10 cellular contexts compared by ENCODE assay signal in genomic region chr20:10634683-10635411, GRCh38. TPM values are rescaled to one million over a fixed set of nuclear protein-coding genes. Genes with fewer than 3 reads are reported as not detected.
DNase-seq lines count a peak whose midpoint lies in the region; ATAC-seq, FAIRE-seq and TF ChIP-seq lines count a peak whose summit lies in the region.
"Had no signal": no experiment of that assay in that cellular context is flagged by ENCODE, and none has a peak within 500 bp of the region (broad histone marks: within the 10 kb centered on the region; RNA-seq: fewer than 3 reads in every experiment).

No MANE protein-coding gene starts in this region.

- peak overlapping the region in 1 of 2 experiments; percentile 34; a peak in 1 of 4 replicates for H4K8ac ChIP-seq in IMR-90 (ENCODE audit: low read depth in 2 of 2, low read length in 2 of 2)

- TF ChIP-seq CTCF in IMR-90 (conservative IDR thresholded peaks at IDR 0.05; ENCODE audit: low read depth, low read length), result no peak
- TF ChIP-seq CTCF in bronchial epithelial cell (IDR thresholded peaks at IDR 0.05; ENCODE audit: insufficient read depth, low read length, severe bottlenecking), result no peak
- TF ChIP-seq CTCF in hepatocyte (IDR thresholded peaks at IDR 0.05; ENCODE audit: poor library complexity), result no peak
- no peak for TF ChIP-seq CTCF in thoracic aorta (IDR thresholded peaks at IDR 0.05)

- no peak overlapping the region for H2AK9ac ChIP-seq in IMR-90 (replicated peaks; ENCODE audit: low read depth, low read length, poor library complexity)

- H3K79me1 ChIP-seq in IMR-90 (ENCODE audit: low read depth in 1 of 2, low read length in 2 of 2), result peaks cover 0 to 25% of the 10 kb centered on the region in 2 experiments; a peak in 2 of 4 replicates

- no peaks in the 10 kb centered on the region for H3K9me2 ChIP-seq in hepatocyte (replicated peaks; ENCODE audit: insufficient read depth)

- 0 out of 2 replicates have a peak overlapping the region, but pooled peaks have one; percentile 12 for H3K14ac ChIP-seq in IMR-90 (replicated peaks; ENCODE audit: low read depth, low read length)

- peak overlapping the region; percentile 90 for H2BK20ac ChIP-seq in IMR-90 (ENCODE audit: low read depth, low read length)

- H3K27ac ChIP-seq in IMR-90 (ENCODE audit: insufficient read depth, low read length) (peak overlapping the region; percentile 78; the same call in 1 of the 2 replicates), hepatocyte (peak overlapping the region; percentile 20), thoracic aorta (peak overlapping the region; percentile 98 to 100)

- H4K91ac ChIP-seq in IMR-90 (ENCODE audit: insufficient read depth, low read depth, low read length), result peak overlapping the region; percentile 26; the same call in 1 of the 2 replicates

- no peak overlapping the region for H2AFZ ChIP-seq in IMR-90 (replicated peaks; ENCODE audit: low read length, poor library complexity)
- H2AFZ ChIP-seq in hepatocyte, result no peak overlapping the region

- peak overlapping the region; percentile 6; the same call in 1 of the 2 replicates for H3K23ac ChIP-seq in IMR-90 (ENCODE audit: low read depth, low read length)

- peak overlapping the region; percentile 70 for H3K4ac ChIP-seq in IMR-90 (ENCODE audit: low read depth, low read length)

- FAIRE-seq in bronchial epithelial cell (lab: Jason Lieb, UNC), result no peak
- FAIRE-seq: G401.6 had no signal

- no peak for TF ChIP-seq RAD21 in IMR-90 (IDR thresholded peaks at IDR 0.05; ENCODE audit: low read length)

- peak overlapping the region; percentile 71 for H2BK120ac ChIP-seq in IMR-90 (ENCODE audit: low read depth, low read length)

- DNase-seq in IMR-90, result peak; percentile 92
- DNase-seq in bronchial epithelial cell (ENCODE audit: low read depth), result peak; percentile 55
- DNase-seq in hepatocyte (ENCODE audit: low spot score), result no peak
- DNase-seq in thoracic aorta (ENCODE audit: low spot score), result no peak
- DNase-seq in NCI-H2107 treated with DMSO at 0.1 percent for 48 hours (lab: John Stamatoyannopoulos, UW; ENCODE audit: unreplicated experiment), result no peak
- no peak for DNase-seq in kidney glomerular epithelial cell (lab: John Stamatoyannopoulos, UW)
- DNase-seq in medulla oblongata (ENCODE audit: extremely low spot score), result no peak

- H3K56ac ChIP-seq in IMR-90 (ENCODE audit: extremely low read depth, insufficient read depth, low read length), result peak overlapping the region; percentile 51; the same call in 1 of the 2 replicates

- H3K4me1 ChIP-seq in IMR-90 (ENCODE audit: control insufficient read depth, insufficient read depth, low read length) (peaks cover 24% of the 10 kb centered on the region), hepatocyte (ENCODE audit: insufficient read depth) (peaks cover 4% of the 10 kb centered on the region), thoracic aorta (ENCODE audit: control insufficient read depth in 1 of 2, low read depth in 2 of 2) (peaks cover 40 to 94% of the 10 kb centered on the region in 2 donors)

- H3K4me3 ChIP-seq in IMR-90 (ENCODE audit: insufficient read depth, low read depth, low read length), result no peak overlapping the region
- H3K4me3 ChIP-seq in bronchial epithelial cell (ENCODE audit: low read depth, low read length), result no peak overlapping the region
- no peak overlapping the region for H3K4me3 ChIP-seq in hepatocyte
- peak overlapping the region; percentile 23 for H3K4me3 ChIP-seq in thoracic aorta

- no peaks in the 10 kb centered on the region for H3K27me3 ChIP-seq in IMR-90 (ENCODE audit: control insufficient read depth, insufficient read depth, low read length)
- no peaks in the 10 kb centered on the region for H3K27me3 ChIP-seq in bronchial epithelial cell (ENCODE audit: control insufficient read depth, insufficient read depth, low read length)
- H3K27me3 ChIP-seq in hepatocyte, result no peaks in the 10 kb centered on the region
- no peaks in the 10 kb centered on the region for H3K27me3 ChIP-seq in thoracic aorta (replicated peaks; ENCODE audit: insufficient read depth)

- H3K9ac ChIP-seq in IMR-90 (ENCODE audit: low read depth, low read length), result no peak overlapping the region

- 91% methylated on average over 9 of the region's 11 CpGs; no CpG with 5 or more reads in 1 of the 2 experiments for WGBS in IMR-90 (ENCODE audit: extremely low coverage in 2 of 2, insufficient read length in 1 of 2), 2 experiments
- 61% methylated on average over 11 of the region's 11 CpGs for WGBS in hepatocyte (ENCODE audit: low lambda C conversion rate, missing lambda C conversion rate)

- peak overlapping the region; percentile 19; the same call in 1 of the 2 replicates for H3K18ac ChIP-seq in IMR-90 (ENCODE audit: low read depth, low read length)

- H4K20me1 ChIP-seq in IMR-90 (ENCODE audit: insufficient read depth, low read length), result no peaks in the 10 kb centered on the region
- no peaks in the 10 kb centered on the region for H4K20me1 ChIP-seq in hepatocyte (ENCODE audit: insufficient read depth, poor library complexity, severe bottlenecking)

- ATAC-seq in IMR-90 (ENCODE audit: low read depth) (peak; percentile 79), thoracic aorta (ENCODE audit: insufficient number of reproducible peaks, low FRiP score, low read depth) (peak; percentile 41)
- ATAC-seq: HCT116; natural killer cell treated with Interleukin-12 subunit alpha and Interleukin-12 subunit beta and Interleukin-15 and Interleukin-18, amount 100 ng/mL, for 72 hours had no signal

- in situ Hi-C loops in IMR-90 (cut with MboI; ENCODE audit: low sequenced_read_pairs), result no loop called here

- peaks cover 16% of the 10 kb centered on the region for H3K9me1 ChIP-seq in IMR-90 (ENCODE audit: insufficient read depth, low read length)

- H3K4me2 ChIP-seq in IMR-90 (ENCODE audit: low read depth, low read length), result no peak overlapping the region
- peak overlapping the region; percentile 0 for H3K4me2 ChIP-seq in hepatocyte

- H2BK5ac ChIP-seq in IMR-90 (ENCODE audit: low read depth, low read length, poor library complexity, severe bottlenecking), result peak overlapping the region; percentile 27

- no peaks in the 10 kb centered on the region for H3K9me3 ChIP-seq in IMR-90 (ENCODE audit: control insufficient read depth, insufficient read depth, low read length)
- no peaks in the 10 kb centered on the region for H3K9me3 ChIP-seq in hepatocyte (ENCODE audit: low read depth)
- no peaks in the 10 kb centered on the region for H3K9me3 ChIP-seq in thoracic aorta

- H3K36me3 ChIP-seq in IMR-90 (ENCODE audit: control insufficient read depth, insufficient read depth, low read length) (peaks cover 14% of the 10 kb centered on the region), bronchial epithelial cell (ENCODE audit: control insufficient read depth, insufficient read depth, low read length) (peaks cover 5% of the 10 kb centered on the region), hepatocyte (replicated peaks; ENCODE audit: insufficient read depth, low read depth) (no peaks in the 10 kb centered on the region), thoracic aorta (no peaks in the 10 kb centered on the region)

- peak overlapping the region; percentile 69; the same call in 2 of the 3 replicates for H2BK15ac ChIP-seq in IMR-90 (ENCODE audit: low read depth, low read length)

- H2AK5ac ChIP-seq in IMR-90 (ENCODE audit: low read depth, low read length), result peak overlapping the region; percentile 83; the same call in 1 of the 2 replicates

- CTCF ChIA-PET in IMR-90 (lab: Yijun Ruan, JAX), result interaction anchor here (0.5 to 0.8 kb wide), 3 partner anchors 12 to 633 kb away, joined by 3 to 4 read pairs (median 3); no protein-coding TSS in a partner anchor

- dilution Hi-C loops in IMR-90 (cut with HindIII; ENCODE audit: low sequenced_read_pairs, unreplicated experiment), result no loop called here

- TF ChIP-seq POLR2A in IMR-90 (IDR thresholded peaks at IDR 0.05; ENCODE audit: low read depth, low read length), result no peak

- intact Hi-C loops in IMR-90 (cut with micrococcal nuclease), result loop anchor here (2.0 to 5.0 kb wide), 2 partner anchors 38 to 76 kb away; no protein-coding TSS in a partner anchor

- H3K79me2 ChIP-seq in hepatocyte, result no peaks in the 10 kb centered on the region

- BruUV-seq in IMR-90 (replicated peaks; lab: Mats Ljungman, UMichigan), result no TSS peak

- H4K5ac ChIP-seq in IMR-90 (ENCODE audit: low read depth, low read length), result 0 out of 2 replicates have a peak overlapping the region, but pooled peaks have one; percentile 17

- POLR2A ChIA-PET in IMR-90 (lab: Charles Lee; ENCODE audit: unreplicated experiment), result interaction anchor here (0.8 kb wide), 1 partner anchor 12 kb away, joined by 3 read pairs; no protein-coding TSS in a partner anchor

TF ChIP-seq in IMR-90, 13 proteins besides CTCF, POLR2A, EP300 and RAD21:
- TF ChIP-seq SMC3 (IDR thresholded peaks at IDR 0.05; ENCODE audit: low read depth, low read length) (no peak), CEBPB (IDR thresholded peaks at IDR 0.05; ENCODE audit: low read depth, low read length) (peak; percentile 48; the same call in 1 of the 2 replicates), MAZ (IDR thresholded peaks at IDR 0.05; ENCODE audit: borderline replicate concordance, low read depth, low read length) (no peak), RFX5 (IDR thresholded peaks at IDR 0.05; ENCODE audit: low read depth, low read length) (no peak), MXI1 (IDR thresholded peaks at IDR 0.05; ENCODE audit: borderline replicate concordance, low read depth, low read length) (peak; percentile 66; the same call in 1 of the 2 replicates)

RNA-seq across cellular contexts. Expression of gene JAG1, which starts 39.0 kb away (rescaled TPM):
- total RNA-seq in IMR-90 (2012; rRNA removed) (19.4 and 22.6 TPM in 2 replicates), bronchial epithelial cell (225 and 310 TPM in 2 replicates), hepatocyte (51.5 and 52.6 TPM in 2 replicates), thoracic aorta (100 to 1,000 TPM; 237 to 253 TPM)
- polyA plus RNA-seq in IMR-90 (2012; rRNA removed) (9.4 and 10.2 TPM in 2 replicates), hepatocyte (19.2 and 21.0 TPM in 2 replicates)
- polyA plus RNA-seq in IMR-90 (2012; cell fraction: cytosol; rRNA removed), result 6.4 and 9.4 TPM in 2 replicates
- 32.3 and 70.8 TPM in 2 replicates for polyA plus RNA-seq in IMR-90 (2012; cell fraction: nucleus; rRNA removed; ENCODE audit: low replicate concordance)

Comparison
In these comparisons a context has a peak if more than half of its experiments do, and no peak if none do; other contexts are left out.
1. DNase-seq: peak in IMR-90 (single experiment) and bronchial epithelial cell (single experiment); none in hepatocyte (single experiment), thoracic aorta (single experiment), NCI-H2107 treated with DMSO at 0.1 percent for 48 hours (single experiment), kidney glomerular epithelial cell (single experiment) and medulla oblongata (single experiment).
2. H3K27ac ChIP-seq: peak in every context shown above with its lines; median percentile 99 in thoracic aorta; 78 in IMR-90; 20 in hepatocyte.